In genomic region chr22:19331474-19331873, GRCh38 we compare ENCODE assay signal across 16 cellular contexts. TPM values are rescaled to one million over a fixed set of nuclear protein-coding genes. Genes with fewer than 3 reads are reported as not detected.
DNase-seq lines count a peak whose midpoint lies in the region; ATAC-seq, FAIRE-seq and TF ChIP-seq lines count a peak whose summit lies in the region.
"Had no signal": no experiment of that assay in that cellular context is flagged by ENCODE, and none has a peak within 500 bp of the region (broad histone marks: within the 10 kb centered on the region; RNA-seq: fewer than 3 reads in every experiment).

No MANE protein-coding gene starts in this region.

- peak in 1 of 4 experiments; percentile 39 for DNase-seq in K562 (ENCODE audit: extremely low read depth in 1 of 4, low spot score in 3 of 4)
- DNase-seq in endothelial cell (ENCODE audit: low spot score) = no peak
- no peak for DNase-seq in stimulated activated effector memory CD8-positive, alpha-beta T cell treated with anti-CD3 and anti-CD28 coated beads, Interleukin-12 subunit alpha, Interleukin-12 subunit beta, amount 100 ng/mL, for 72 hours (ENCODE audit: low spot score in 2 of 2)
- no peak for DNase-seq in urothelium cell line (ENCODE audit: low spot score)
- DNase-seq in activated CD4-positive, alpha-beta T cell treated with anti-CD3 and anti-CD28 coated beads for 1 hour = no peak
- DNase-seq in NCI-H345 (lab: John Stamatoyannopoulos, UW) = no peak
- DNase-seq in ovary = no peak
- DNase-seq: C1 segment of cervical spinal cord, COR-L47, DMS79 treated with DMSO at 0.1 percent for 48 hours, GF-D8, GM23248, HCEC 1CT had no signal

- H3K4me1 ChIP-seq in K562 (replicated peaks in 1 of 2; ENCODE audit: control insufficient read depth in 2 of 2, insufficient read depth in 2 of 2, low read length in 2 of 2) (no peaks in the 10 kb centered on the region), ovary (ENCODE audit: insufficient read depth) (no peaks in the 10 kb centered on the region)

- peaks cover 18% of the 10 kb centered on the region for H3K9me3 ChIP-seq in K562 (replicated peaks; ENCODE audit: control insufficient read depth, insufficient read depth, low read depth, low read length)
- H3K9me3 ChIP-seq in ovary = peaks cover 0 to 5% of the 10 kb centered on the region in 2 donors

- H3K4me1 Mint-ChIP-seq in endothelial cell (ENCODE audit: unreplicated experiment) = no peaks in the 10 kb centered on the region
- no peaks in the 10 kb centered on the region for H3K4me1 Mint-ChIP-seq in stimulated activated effector memory CD8-positive, alpha-beta T cell treated with anti-CD3 and anti-CD28 coated beads, Interleukin-12 subunit alpha, Interleukin-12 subunit beta, amount 100 ng/mL, for 72 hours
- H3K4me1 Mint-ChIP-seq: CD4-positive, alpha-beta memory T cell had no signal

- H2AFZ ChIP-seq in K562 (ENCODE audit: low read depth, low read length) = no peak overlapping the region
- H2AFZ ChIP-seq: GM23248 had no signal

- H3K4me3 Mint-ChIP-seq in endothelial cell (ENCODE audit: unreplicated experiment) = peak overlapping the region; percentile 11
- no peak overlapping the region for H3K4me3 Mint-ChIP-seq in stimulated activated effector memory CD8-positive, alpha-beta T cell treated with anti-CD3 and anti-CD28 coated beads, Interleukin-12 subunit alpha, Interleukin-12 subunit beta, amount 100 ng/mL, for 72 hours
- H3K4me3 Mint-ChIP-seq: CD4-positive, alpha-beta memory T cell had no signal

- no peak overlapping the region for H3K27ac ChIP-seq in K562 (ENCODE audit: extremely low read depth, low read depth, low read length)
- H3K27ac ChIP-seq in ovary = no peak overlapping the region
- H3K27ac ChIP-seq: GM23248 had no signal

- H3K27me3 ChIP-seq in K562 (ENCODE audit: control insufficient read depth in 2 of 2, insufficient read depth in 2 of 2, low read length in 2 of 2) (no peaks in the 10 kb centered on the region), ovary (no peaks in the 10 kb centered on the region)

- no peak overlapping the region for H3K27ac Mint-ChIP-seq in endothelial cell (ENCODE audit: unreplicated experiment)
- H3K27ac Mint-ChIP-seq in stimulated activated effector memory CD8-positive, alpha-beta T cell treated with anti-CD3 and anti-CD28 coated beads, Interleukin-12 subunit alpha, Interleukin-12 subunit beta, amount 100 ng/mL, for 72 hours = peak overlapping the region; percentile 54

- in situ Hi-C loops in K562 (cut with MboI) = no loop called here

- CTCF ChIA-PET in K562 (lab: Yijun Ruan, JAX; ENCODE audit: low intra/inter-chr PET ratio) = no interaction called here

- H3K27me3 Mint-ChIP-seq in endothelial cell (ENCODE audit: unreplicated experiment) = peaks cover 2% of the 10 kb centered on the region
- H3K27me3 Mint-ChIP-seq: CD4-positive, alpha-beta memory T cell had no signal

- H4K20me1 ChIP-seq in K562 (replicated peaks; ENCODE audit: control insufficient read depth, insufficient read depth, low read length) = no peaks in the 10 kb centered on the region

- no peaks in the 10 kb centered on the region for H3K79me2 ChIP-seq in K562 (ENCODE audit: control insufficient read depth, insufficient read depth, low read length)

- TF ChIP-seq RAD21 in K562 (CRISPR knock-in tag; conservative IDR thresholded peaks at IDR 0.05 in 1 of 2, IDR thresholded peaks at IDR 0.05 in 1 of 2) = no peak

- no peaks in the 10 kb centered on the region for H3K9me1 ChIP-seq in K562 (ENCODE audit: control insufficient read depth, insufficient read depth, low read length)

- H3K36me3 ChIP-seq in K562 (ENCODE audit: control insufficient read depth, insufficient read depth, low read length) = peaks cover 61% of the 10 kb centered on the region
- H3K36me3 ChIP-seq in ovary = peaks cover 2% of the 10 kb centered on the region

- ATAC-seq in K562 = no peak; the same call in 2 of the 3 replicates
- ATAC-seq in stimulated activated effector memory CD8-positive, alpha-beta T cell treated with anti-CD3 and anti-CD28 coated beads, Interleukin-12 subunit alpha, Interleukin-12 subunit beta, amount 100 ng/mL, for 72 hours = no peak

- H3K4me2 ChIP-seq in K562 (ENCODE audit: insufficient read depth, low read length) = no peak overlapping the region

- no peak overlapping the region for H3K4me3 ChIP-seq in K562
- no peak overlapping the region for H3K4me3 ChIP-seq in ovary
- H3K4me3 ChIP-seq: GM23248 had no signal

- 93% methylated on average over 7 of the region's 7 CpGs for WGBS in K562 (ENCODE audit: insufficient coverage, low coverage, missing lambda C conversion rate)
- WGBS in ovary, 3 donors = 96 to 97% (median 97%) methylated on average over 7 of the region's 7 CpGs

- no peak for TF ChIP-seq EP300 in K562 (IDR thresholded peaks at IDR 0.05; ENCODE audit: low read length)
- TF ChIP-seq EP300 in ovary (IDR thresholded peaks at IDR 0.05) = no peak

- TF ChIP-seq CTCF in K562 (IDR thresholded peaks at IDR 0.05 in 2 of 3, conservative IDR thresholded peaks at IDR 0.05 in 1 of 3; ENCODE audit: insufficient read depth in 2 of 3, low read depth in 1 of 3, low read length in 3 of 3) (no peak), endothelial cell (IDR thresholded peaks at IDR 0.05; ENCODE audit: unreplicated experiment) (no peak), ovary (IDR thresholded peaks at IDR 0.05) (no peak)

- intact Hi-C loops in K562 (cut with micrococcal nuclease) (no loop called here), ovary (cut with DNase I) (no loop called here)

- TF ChIP-seq POLR2A in K562 (conservative IDR thresholded peaks at IDR 0.05) = no peak
- no peak for TF ChIP-seq POLR2A in ovary (IDR thresholded peaks at IDR 0.05)

- H3K9me3 Mint-ChIP-seq in endothelial cell (ENCODE audit: unreplicated experiment) = no peaks in the 10 kb centered on the region
- H3K9me3 Mint-ChIP-seq in stimulated activated effector memory CD8-positive, alpha-beta T cell treated with anti-CD3 and anti-CD28 coated beads, Interleukin-12 subunit alpha, Interleukin-12 subunit beta, amount 100 ng/mL, for 72 hours = peaks cover 19% of the 10 kb centered on the region

- FAIRE-seq in K562 (lab: Jason Lieb, UNC) = no peak
- peak; percentile 86 for FAIRE-seq in urothelium cell line (lab: Jason Lieb, UNC)
- FAIRE-seq: GM12891, H1 had no signal

- peaks cover 53% of the 10 kb centered on the region for H3K36me3 Mint-ChIP-seq in endothelial cell (ENCODE audit: low read depth, unreplicated experiment)
- H3K36me3 Mint-ChIP-seq in stimulated activated effector memory CD8-positive, alpha-beta T cell treated with anti-CD3 and anti-CD28 coated beads, Interleukin-12 subunit alpha, Interleukin-12 subunit beta, amount 100 ng/mL, for 72 hours = peaks cover 77% of the 10 kb centered on the region

- H3K9ac ChIP-seq in K562 (ENCODE audit: insufficient read depth in 1 of 2, low read depth in 2 of 2, low read length in 2 of 2) = no peak overlapping the region; a peak in 1 of 4 replicates
- H3K9ac ChIP-seq: GM23248 had no signal

- BruUV-seq in K562 (replicated peaks; lab: Mats Ljungman, UMichigan) = no TSS peak

- POLR2A ChIA-PET in K562 (lab: Yijun Ruan, JAX) = interaction anchor here (0.5 to 1.5 kb wide), 5 partner anchors 9 to 602 kb away, joined by 3 to 6 read pairs (median 4); no protein-coding TSS in a partner anchor

TF ChIP-seq in K562, 482 proteins besides CTCF, POLR2A, EP300 and RAD21 (continues in another document):
- peak; percentile 10; the same call in 1 of the 2 replicates for TF ChIP-seq SUPT5H (IDR thresholded peaks at IDR 0.05)
- TF ChIP-seq TBP (optimal IDR thresholded peaks at IDR 0.05; ENCODE audit: low read depth, low read length) = peak; percentile 18
- TF ChIP-seq ZNF449 (CRISPR knock-in tag; IDR thresholded peaks at IDR 0.05) = no peak
- TF ChIP-seq MYNN (IDR thresholded peaks at IDR 0.05) = no peak
- TF ChIP-seq MYNN (CRISPR knock-in tag; IDR thresholded peaks at IDR 0.05) = no peak

RNA-seq across cellular contexts. Expression of gene CLTCL1, which starts 40.0 kb away (rescaled TPM):
- total RNA-seq in K562 (2011; cell fraction: chromatin; rRNA removed; ENCODE audit: low replicate concordance) = 78.7 and 79.9 TPM in 2 replicates
- 32.0 and 34.7 TPM in 2 replicates for total RNA-seq in K562 (2011; cell fraction: nucleolus; rRNA removed)
- 23.7 and 38.1 TPM in 2 replicates for total RNA-seq in K562 (2011; cell fraction: nucleoplasm; rRNA removed)
- total RNA-seq in K562 (2014; rRNA removed) (4.3 and 5.4 TPM in 2 replicates), K562 (2014; rRNA removed; fragmentation: Illumina TruSeq; extraction: Trizol) (4.2 and 4.6 TPM in 2 replicates), K562 (2015; rRNA removed; fragmentation: Illumina TruSeq; extraction: Trizol) (3.6 and 4.5 TPM in 2 replicates), K562 (2021) (8.5 and 8.8 TPM in 2 replicates), endothelial cell (ENCODE audit: unreplicated experiment) (13.5 TPM), ovary (1 to 10 TPM; 2.8 to 8.9 (median 5.2) TPM)
- polyA plus RNA-seq in K562 (2011; rRNA removed) (11.7 and 17.0 TPM in 2 replicates), K562 (2014; fragmentation: Illumina TruSeq; extraction: Trizol) (4.3 and 5.0 TPM in 2 replicates), K562 (2014; fragmentation: Nextera tagmentation; extraction: Ambion mirVana) (1 to 10 TPM; 1.1 to 2.1 TPM), K562 (2014; rRNA removed) (5.8 and 8.8 TPM in 2 replicates), ovary (10 to 100 TPM in 1 of 2 donors, 1 to 10 TPM in 1; 3.9 to 10.7 TPM)
- 10.3 and 14.5 TPM in 2 replicates for polyA plus RNA-seq in K562 (2011; cell fraction: cytosol; rRNA removed)
- 41.1 and 49.0 TPM in 2 replicates for polyA plus RNA-seq in K562 (2011; cell fraction: nucleus; rRNA removed)
- polyA plus RNA-seq in K562 (2012) = 5.7 and 18.7 TPM in 2 replicates
- 25.0 and 27.6 TPM in 2 replicates for polyA minus RNA-seq in K562 (2011; rRNA and poly(A)+ RNA removed)
- polyA minus RNA-seq in K562 (2011; cell fraction: cytosol; rRNA and poly(A)+ RNA removed) = 12.9 and 15.0 TPM in 2 replicates
- 18.0 and 35.4 TPM in 2 replicates for polyA minus RNA-seq in K562 (2011; cell fraction: nucleus; rRNA and poly(A)+ RNA removed)
- polyA plus RNA-seq: CD4-positive, alpha-beta memory T cell had no signal
